In the genomic region with DNA sequence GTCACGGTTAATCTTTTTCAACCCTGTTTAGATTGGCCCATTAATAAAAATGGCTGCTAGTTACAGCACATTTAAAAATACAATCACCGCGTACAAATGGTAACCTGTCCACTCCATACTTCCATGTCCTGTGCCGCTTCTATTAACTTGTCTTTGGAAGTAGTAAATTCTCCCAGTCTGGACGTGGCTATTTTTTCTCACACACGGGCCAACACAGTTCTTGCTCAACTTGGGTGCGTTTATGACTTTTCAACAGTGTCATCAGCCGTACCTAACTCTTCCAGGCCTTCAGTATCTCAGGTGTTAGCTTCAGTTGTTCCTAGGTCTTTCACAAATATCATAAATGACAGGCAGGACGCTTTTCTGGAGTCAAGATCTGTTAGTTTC, we compare ENCODE assay signal across 2 cellular contexts.
TF ChIP-seq lines count a peak whose summit lies in the region.

No MANE protein-coding gene starts in this region.

TF ChIP-seq in GM12878, 131 proteins besides CTCF, POLR2A, EP300 and RAD21 (continued from another document):
- 0 out of 2 replicates have a peak, but pooled peaks have one; percentile 18 for TF ChIP-seq FOXM1 (IDR thresholded peaks at IDR 0.05; ENCODE audit: low read depth, low read length)
- TF ChIP-seq, protein P1, sequence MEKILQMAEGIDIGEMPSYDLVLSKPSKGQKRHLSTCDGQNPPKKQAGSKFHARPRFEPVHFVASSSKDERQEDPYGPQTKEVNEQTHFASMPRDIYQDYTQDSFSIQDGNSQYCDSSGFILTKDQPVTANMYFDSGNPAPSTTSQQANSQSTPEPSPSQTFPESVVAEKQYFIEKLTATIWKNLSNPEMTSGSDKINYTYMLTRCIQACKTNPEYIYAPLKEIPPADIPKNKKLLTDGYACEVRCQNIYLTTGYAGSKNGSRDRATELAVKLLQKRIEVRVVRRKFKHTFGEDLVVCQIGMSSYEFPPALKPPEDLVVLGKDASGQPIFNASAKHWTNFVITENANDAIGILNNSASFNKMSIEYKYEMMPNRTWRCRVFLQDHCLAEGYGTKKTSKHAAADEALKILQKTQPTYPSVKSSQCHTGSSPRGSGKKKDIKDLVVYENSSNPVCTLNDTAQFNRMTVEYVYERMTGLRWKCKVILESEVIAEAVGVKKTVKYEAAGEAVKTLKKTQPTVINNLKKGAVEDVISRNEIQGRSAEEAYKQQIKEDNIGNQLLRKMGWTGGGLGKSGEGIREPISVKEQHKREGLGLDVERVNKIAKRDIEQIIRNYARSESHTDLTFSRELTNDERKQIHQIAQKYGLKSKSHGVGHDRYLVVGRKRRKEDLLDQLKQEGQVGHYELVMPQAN (conservative IDR thresholded peaks at IDR 0.05): no peak
- no peak for TF ChIP-seq EGR1 (IDR thresholded peaks at IDR 0.05; ENCODE audit: borderline replicate concordance in 1 of 2, low read depth in 2 of 2, low read length in 2 of 2)
- no peak for TF ChIP-seq BACH1 (IDR thresholded peaks at IDR 0.05; ENCODE audit: borderline replicate concordance)

TF ChIP-seq in HepG2, 621 proteins besides CTCF, POLR2A, EP300 and RAD21 (continued from another document and continues in another):
- TF ChIP-seq HNF4G (IDR thresholded peaks at IDR 0.05; ENCODE audit: borderline replicate concordance, low read depth, low read length): no peak
- no peak for TF ChIP-seq HNF4G (CRISPR knock-in tag; IDR thresholded peaks at IDR 0.05; ENCODE audit: borderline replicate concordance, low read depth)
- TF ChIP-seq CEBPB (IDR thresholded peaks at IDR 0.05; ENCODE audit: borderline replicate concordance, low read depth, low read length): 0 out of 2 replicates have a peak, but pooled peaks have one; percentile 3
- TF ChIP-seq FOSL1 (CRISPR knock-in tag; IDR thresholded peaks at IDR 0.05; ENCODE audit: borderline replicate concordance): no peak
- no peak for TF ChIP-seq RFX3 (CRISPR knock-in tag; IDR thresholded peaks at IDR 0.05)
- TF ChIP-seq BRCA1 (CRISPR knock-in tag; IDR thresholded peaks at IDR 0.05): peak; percentile 61; the same call in 1 of the 2 replicates
- no peak for TF ChIP-seq BCL6 (CRISPR knock-in tag; IDR thresholded peaks at IDR 0.05)
- no peak for TF ChIP-seq ZNF879 (CRISPR knock-in tag; IDR thresholded peaks at IDR 0.05)
- TF ChIP-seq, protein P2, sequence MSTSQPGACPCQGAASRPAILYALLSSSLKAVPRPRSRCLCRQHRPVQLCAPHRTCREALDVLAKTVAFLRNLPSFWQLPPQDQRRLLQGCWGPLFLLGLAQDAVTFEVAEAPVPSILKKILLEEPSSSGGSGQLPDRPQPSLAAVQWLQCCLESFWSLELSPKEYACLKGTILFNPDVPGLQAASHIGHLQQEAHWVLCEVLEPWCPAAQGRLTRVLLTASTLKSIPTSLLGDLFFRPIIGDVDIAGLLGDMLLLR (CRISPR knock-in tag; IDR thresholded peaks at IDR 0.05): no peak
- TF ChIP-seq EHMT2 (IDR thresholded peaks at IDR 0.05; ENCODE audit: borderline replicate concordance, low read depth, low read length): no peak
- no peak for TF ChIP-seq CC2D1A (CRISPR knock-in tag; IDR thresholded peaks at IDR 0.05)
- no peak for TF ChIP-seq ZSCAN9 (CRISPR knock-in tag; IDR thresholded peaks at IDR 0.05; ENCODE audit: borderline replicate concordance)
- TF ChIP-seq NRL (CRISPR knock-in tag; IDR thresholded peaks at IDR 0.05; ENCODE audit: borderline replicate concordance): no peak
- no peak for TF ChIP-seq ZNF232 (CRISPR knock-in tag; IDR thresholded peaks at IDR 0.05; ENCODE audit: borderline replicate concordance)
- TF ChIP-seq ATF7 (IDR thresholded peaks at IDR 0.05): no peak
- no peak for TF ChIP-seq ATF7 (CRISPR knock-in tag; IDR thresholded peaks at IDR 0.05)
- no peak for TF ChIP-seq ZBTB7B (CRISPR knock-in tag; IDR thresholded peaks at IDR 0.05)
- TF ChIP-seq ZNF337 (CRISPR knock-in tag; IDR thresholded peaks at IDR 0.05; ENCODE audit: borderline replicate concordance, low read depth): 0 out of 2 replicates have a peak, but pooled peaks have one; percentile 10
- no peak for TF ChIP-seq NCOA1 (CRISPR knock-in tag; IDR thresholded peaks at IDR 0.05)
- 0 out of 2 replicates have a peak, but pooled peaks have one; percentile 12 for TF ChIP-seq TARDBP (CRISPR knock-in tag; IDR thresholded peaks at IDR 0.05)
- TF ChIP-seq SRY (CRISPR knock-in tag; IDR thresholded peaks at IDR 0.05): no peak
- TF ChIP-seq, protein P3, sequence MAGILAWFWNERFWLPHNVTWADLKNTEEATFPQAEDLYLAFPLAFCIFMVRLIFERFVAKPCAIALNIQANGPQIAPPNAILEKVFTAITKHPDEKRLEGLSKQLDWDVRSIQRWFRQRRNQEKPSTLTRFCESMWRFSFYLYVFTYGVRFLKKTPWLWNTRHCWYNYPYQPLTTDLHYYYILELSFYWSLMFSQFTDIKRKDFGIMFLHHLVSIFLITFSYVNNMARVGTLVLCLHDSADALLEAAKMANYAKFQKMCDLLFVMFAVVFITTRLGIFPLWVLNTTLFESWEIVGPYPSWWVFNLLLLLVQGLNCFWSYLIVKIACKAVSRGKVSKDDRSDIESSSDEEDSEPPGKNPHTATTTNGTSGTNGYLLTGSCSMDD (CRISPR knock-in tag; IDR thresholded peaks at IDR 0.05): no peak
- TF ChIP-seq, protein P4, sequence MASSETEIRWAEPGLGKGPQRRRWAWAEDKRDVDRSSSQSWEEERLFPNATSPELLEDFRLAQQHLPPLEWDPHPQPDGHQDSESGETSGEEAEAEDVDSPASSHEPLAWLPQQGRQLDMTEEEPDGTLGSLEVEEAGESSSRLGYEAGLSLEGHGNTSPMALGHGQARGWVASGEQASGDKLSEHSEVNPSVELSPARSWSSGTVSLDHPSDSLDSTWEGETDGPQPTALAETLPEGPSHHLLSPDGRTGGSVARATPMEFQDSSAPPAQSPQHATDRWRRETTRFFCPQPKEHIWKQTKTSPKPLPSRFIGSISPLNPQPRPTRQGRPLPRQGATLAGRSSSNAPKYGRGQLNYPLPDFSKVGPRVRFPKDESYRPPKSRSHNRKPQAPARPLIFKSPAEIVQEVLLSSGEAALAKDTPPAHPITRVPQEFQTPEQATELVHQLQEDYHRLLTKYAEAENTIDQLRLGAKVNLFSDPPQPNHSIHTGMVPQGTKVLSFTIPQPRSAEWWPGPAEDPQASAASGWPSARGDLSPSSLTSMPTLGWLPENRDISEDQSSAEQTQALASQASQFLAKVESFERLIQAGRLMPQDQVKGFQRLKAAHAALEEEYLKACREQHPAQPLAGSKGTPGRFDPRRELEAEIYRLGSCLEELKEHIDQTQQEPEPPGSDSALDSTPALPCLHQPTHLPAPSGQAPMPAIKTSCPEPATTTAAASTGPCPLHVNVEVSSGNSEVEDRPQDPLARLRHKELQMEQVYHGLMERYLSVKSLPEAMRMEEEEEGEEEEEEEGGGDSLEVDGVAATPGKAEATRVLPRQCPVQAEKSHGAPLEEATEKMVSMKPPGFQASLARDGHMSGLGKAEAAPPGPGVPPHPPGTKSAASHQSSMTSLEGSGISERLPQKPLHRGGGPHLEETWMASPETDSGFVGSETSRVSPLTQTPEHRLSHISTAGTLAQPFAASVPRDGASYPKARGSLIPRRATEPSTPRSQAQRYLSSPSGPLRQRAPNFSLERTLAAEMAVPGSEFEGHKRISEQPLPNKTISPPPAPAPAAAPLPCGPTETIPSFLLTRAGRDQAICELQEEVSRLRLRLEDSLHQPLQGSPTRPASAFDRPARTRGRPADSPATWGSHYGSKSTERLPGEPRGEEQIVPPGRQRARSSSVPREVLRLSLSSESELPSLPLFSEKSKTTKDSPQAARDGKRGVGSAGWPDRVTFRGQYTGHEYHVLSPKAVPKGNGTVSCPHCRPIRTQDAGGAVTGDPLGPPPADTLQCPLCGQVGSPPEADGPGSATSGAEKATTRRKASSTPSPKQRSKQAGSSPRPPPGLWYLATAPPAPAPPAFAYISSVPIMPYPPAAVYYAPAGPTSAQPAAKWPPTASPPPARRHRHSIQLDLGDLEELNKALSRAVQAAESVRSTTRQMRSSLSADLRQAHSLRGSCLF (CRISPR knock-in tag; IDR thresholded peaks at IDR 0.05; ENCODE audit: borderline replicate concordance): no peak
- TF ChIP-seq ZNF263 (CRISPR knock-in tag; IDR thresholded peaks at IDR 0.05): no peak
- TF ChIP-seq ZNF124 (CRISPR knock-in tag; IDR thresholded peaks at IDR 0.05): no peak
- no peak for TF ChIP-seq ASH2L (IDR thresholded peaks at IDR 0.05; ENCODE audit: insufficient read length, low read depth, low read length)
- TF ChIP-seq, protein P5, sequence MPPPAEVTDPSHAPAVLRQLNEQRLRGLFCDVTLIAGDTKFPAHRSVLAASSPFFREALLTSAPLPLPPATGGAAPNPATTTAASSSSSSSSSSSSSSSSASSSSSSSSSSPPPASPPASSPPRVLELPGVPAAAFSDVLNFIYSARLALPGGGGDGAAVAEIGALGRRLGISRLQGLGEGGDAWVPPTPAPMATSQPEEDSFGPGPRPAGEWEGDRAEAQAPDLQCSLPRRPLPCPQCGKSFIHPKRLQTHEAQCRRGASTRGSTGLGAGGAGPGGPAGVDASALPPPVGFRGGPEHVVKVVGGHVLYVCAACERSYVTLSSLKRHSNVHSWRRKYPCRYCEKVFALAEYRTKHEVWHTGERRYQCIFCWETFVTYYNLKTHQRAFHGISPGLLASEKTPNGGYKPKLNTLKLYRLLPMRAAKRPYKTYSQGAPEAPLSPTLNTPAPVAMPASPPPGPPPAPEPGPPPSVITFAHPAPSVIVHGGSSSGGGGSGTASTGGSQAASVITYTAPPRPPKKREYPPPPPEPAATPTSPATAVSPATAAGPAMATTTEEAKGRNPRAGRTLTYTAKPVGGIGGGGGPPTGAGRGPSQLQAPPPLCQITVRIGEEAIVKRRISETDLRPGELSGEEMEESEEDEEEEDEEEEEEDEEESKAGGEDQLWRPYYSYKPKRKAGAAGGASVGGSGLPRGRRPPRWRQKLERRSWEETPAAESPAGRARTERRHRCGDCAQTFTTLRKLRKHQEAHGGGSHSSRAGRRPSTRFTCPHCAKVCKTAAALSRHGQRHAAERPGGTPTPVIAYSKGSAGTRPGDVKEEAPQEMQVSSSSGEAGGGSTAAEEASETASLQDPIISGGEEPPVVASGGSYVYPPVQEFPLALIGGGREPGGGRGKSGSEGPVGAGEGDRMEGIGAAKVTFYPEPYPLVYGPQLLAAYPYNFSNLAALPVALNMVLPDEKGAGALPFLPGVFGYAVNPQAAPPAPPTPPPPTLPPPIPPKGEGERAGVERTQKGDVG (CRISPR knock-in tag; IDR thresholded peaks at IDR 0.05; ENCODE audit: borderline replicate concordance): no peak
- no peak for TF ChIP-seq ZFP41 (CRISPR knock-in tag; IDR thresholded peaks at IDR 0.05; ENCODE audit: borderline replicate concordance)
- TF ChIP-seq, protein P6, sequence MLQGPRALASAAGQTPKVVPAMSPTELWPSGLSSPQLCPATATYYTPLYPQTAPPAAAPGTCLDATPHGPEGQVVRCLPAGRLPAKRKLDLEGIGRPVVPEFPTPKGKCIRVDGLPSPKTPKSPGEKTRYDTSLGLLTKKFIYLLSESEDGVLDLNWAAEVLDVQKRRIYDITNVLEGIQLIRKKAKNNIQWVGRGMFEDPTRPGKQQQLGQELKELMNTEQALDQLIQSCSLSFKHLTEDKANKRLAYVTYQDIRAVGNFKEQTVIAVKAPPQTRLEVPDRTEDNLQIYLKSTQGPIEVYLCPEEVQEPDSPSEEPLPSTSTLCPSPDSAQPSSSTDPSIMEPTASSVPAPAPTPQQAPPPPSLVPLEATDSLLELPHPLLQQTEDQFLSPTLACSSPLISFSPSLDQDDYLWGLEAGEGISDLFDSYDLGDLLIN (CRISPR knock-in tag; IDR thresholded peaks at IDR 0.05; ENCODE audit: borderline replicate concordance): no peak
- TF ChIP-seq ZKSCAN5 (CRISPR knock-in tag; IDR thresholded peaks at IDR 0.05): no peak
- no peak for TF ChIP-seq ZFAT (CRISPR knock-in tag; conservative IDR thresholded peaks at IDR 0.05)
- TF ChIP-seq, protein P7, sequence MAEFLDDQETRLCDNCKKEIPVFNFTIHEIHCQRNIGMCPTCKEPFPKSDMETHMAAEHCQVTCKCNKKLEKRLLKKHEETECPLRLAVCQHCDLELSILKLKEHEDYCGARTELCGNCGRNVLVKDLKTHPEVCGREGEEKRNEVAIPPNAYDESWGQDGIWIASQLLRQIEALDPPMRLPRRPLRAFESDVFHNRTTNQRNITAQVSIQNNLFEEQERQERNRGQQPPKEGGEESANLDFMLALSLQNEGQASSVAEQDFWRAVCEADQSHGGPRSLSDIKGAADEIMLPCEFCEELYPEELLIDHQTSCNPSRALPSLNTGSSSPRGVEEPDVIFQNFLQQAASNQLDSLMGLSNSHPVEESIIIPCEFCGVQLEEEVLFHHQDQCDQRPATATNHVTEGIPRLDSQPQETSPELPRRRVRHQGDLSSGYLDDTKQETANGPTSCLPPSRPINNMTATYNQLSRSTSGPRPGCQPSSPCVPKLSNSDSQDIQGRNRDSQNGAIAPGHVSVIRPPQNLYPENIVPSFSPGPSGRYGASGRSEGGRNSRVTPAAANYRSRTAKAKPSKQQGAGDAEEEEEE (CRISPR knock-in tag; IDR thresholded peaks at IDR 0.05; ENCODE audit: borderline replicate concordance): no peak
- no peak for TF ChIP-seq GTF3A (CRISPR knock-in tag; conservative IDR thresholded peaks at IDR 0.05)
- TF ChIP-seq NONO (IDR thresholded peaks at IDR 0.05): no peak
- TF ChIP-seq NONO (CRISPR knock-in tag; conservative IDR thresholded peaks at IDR 0.05): no peak
- no peak for TF ChIP-seq TCF12 (IDR thresholded peaks at IDR 0.05)
- TF ChIP-seq TCF12 (CRISPR knock-in tag; IDR thresholded peaks at IDR 0.05): no peak
- TF ChIP-seq, protein P8, sequence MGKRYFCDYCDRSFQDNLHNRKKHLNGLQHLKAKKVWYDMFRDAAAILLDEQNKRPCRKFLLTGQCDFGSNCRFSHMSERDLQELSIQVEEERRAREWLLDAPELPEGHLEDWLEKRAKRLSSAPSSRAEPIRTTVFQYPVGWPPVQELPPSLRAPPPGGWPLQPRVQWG (CRISPR knock-in tag; IDR thresholded peaks at IDR 0.05; ENCODE audit: borderline replicate concordance, low read depth): no peak
- TF ChIP-seq GABPB1 (CRISPR knock-in tag; IDR thresholded peaks at IDR 0.05): no peak
- no peak for TF ChIP-seq PHF20 (CRISPR knock-in tag; IDR thresholded peaks at IDR 0.05)
- TF ChIP-seq, protein P9, sequence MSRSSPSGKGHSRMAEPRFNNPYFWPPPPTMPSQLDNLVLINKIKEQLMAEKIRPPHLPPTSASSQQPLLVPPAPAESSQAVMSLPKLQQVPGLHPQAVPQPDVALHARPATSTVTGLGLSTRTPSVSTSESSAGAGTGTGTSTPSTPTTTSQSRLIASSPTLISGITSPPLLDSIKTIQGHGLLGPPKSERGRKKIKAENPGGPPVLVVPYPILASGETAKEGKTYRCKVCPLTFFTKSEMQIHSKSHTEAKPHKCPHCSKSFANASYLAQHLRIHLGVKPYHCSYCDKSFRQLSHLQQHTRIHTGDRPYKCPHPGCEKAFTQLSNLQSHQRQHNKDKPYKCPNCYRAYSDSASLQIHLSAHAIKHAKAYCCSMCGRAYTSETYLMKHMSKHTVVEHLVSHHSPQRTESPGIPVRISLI (CRISPR knock-in tag; IDR thresholded peaks at IDR 0.05; ENCODE audit: borderline replicate concordance): no peak
- TF ChIP-seq ZNF749 (CRISPR knock-in tag; IDR thresholded peaks at IDR 0.05; ENCODE audit: borderline replicate concordance): no peak
- no peak for TF ChIP-seq NFATC3 (CRISPR knock-in tag; IDR thresholded peaks at IDR 0.05)
- no peak for TF ChIP-seq EZH2 (conservative IDR thresholded peaks at IDR 0.05; ENCODE audit: low read depth, low read length)
